1 cellular context compared by ENCODE assay signal in genomic region chr6:26576929-26577719, GRCh38.
TF ChIP-seq lines count a peak whose summit lies in the region.

No MANE protein-coding gene starts in this region.

TF ChIP-seq in K562, 482 proteins besides CTCF, POLR2A, EP300 and RAD21 (continued from another document and continues in another):
- no peak for TF ChIP-seq HOMEZ (CRISPR knock-in tag; IDR thresholded peaks at IDR 0.05)
- TF ChIP-seq EGR1 (conservative IDR thresholded peaks at IDR 0.05), result peak; percentile 89
- TF ChIP-seq ETV1 (tag; conservative IDR thresholded peaks at IDR 0.05; ENCODE audit: low read depth), result no peak; the same call in 1 of the 2 replicates
- no peak for TF ChIP-seq SFPQ (IDR thresholded peaks at IDR 0.05; ENCODE audit: low read depth, low read length)
- no peak for TF ChIP-seq JUNB (CRISPR knock-in tag; conservative IDR thresholded peaks at IDR 0.05)
- TF ChIP-seq MTA3 (IDR thresholded peaks at IDR 0.05; ENCODE audit: borderline replicate concordance), result no peak
- TF ChIP-seq ZBTB8A (IDR thresholded peaks at IDR 0.05; ENCODE audit: partially characterized antibody), result peak; percentile 88
- TF ChIP-seq TAF7 (tag; IDR thresholded peaks at IDR 0.05), result no peak
- peak; percentile 95; the same call in 1 of the 2 replicates for TF ChIP-seq FOXP1 (CRISPR knock-in tag; IDR thresholded peaks at IDR 0.05)
- TF ChIP-seq DLX4 (CRISPR knock-in tag; IDR thresholded peaks at IDR 0.05), result no peak
- no peak for TF ChIP-seq DIDO1 (tag; IDR thresholded peaks at IDR 0.05; ENCODE audit: low read depth)
- TF ChIP-seq CBX3 (IDR thresholded peaks at IDR 0.05; ENCODE audit: borderline replicate concordance in 1 of 2, low read length in 2 of 2), result no peak
- no peak for TF ChIP-seq HSF4 (CRISPR knock-in tag; IDR thresholded peaks at IDR 0.05; ENCODE audit: borderline replicate concordance)
- peak; percentile 38; the same call in 1 of the 2 replicates for TF ChIP-seq ZKSCAN1 (IDR thresholded peaks at IDR 0.05; ENCODE audit: low read depth, low read length)
- TF ChIP-seq WHSC1 (IDR thresholded peaks at IDR 0.05; ENCODE audit: low read length), result no peak
- TF ChIP-seq ZNF146 (CRISPR knock-in tag; IDR thresholded peaks at IDR 0.05; ENCODE audit: unreplicated experiment), result no peak
- TF ChIP-seq NR3C1 (CRISPR knock-in tag; IDR thresholded peaks at IDR 0.05), result no peak
- peak; percentile 38 for TF ChIP-seq MEIS2 (IDR thresholded peaks at IDR 0.05; ENCODE audit: partially characterized antibody)
- no peak; the same call in 1 of the 2 replicates for TF ChIP-seq NR2C1 (IDR thresholded peaks at IDR 0.05)
- TF ChIP-seq NR2C1 (tag; IDR thresholded peaks at IDR 0.05), result no peak
- TF ChIP-seq ZNF311 (CRISPR knock-in tag; IDR thresholded peaks at IDR 0.05), result 0 out of 2 replicates have a peak, but pooled peaks have one; percentile 8
- TF ChIP-seq MTA2 (IDR thresholded peaks at IDR 0.05; ENCODE audit: low read depth), result no peak
- TF ChIP-seq ZNF274 (IDR thresholded peaks at IDR 0.05; ENCODE audit: borderline replicate concordance, low read depth, low read length), result no peak
- no peak for TF ChIP-seq CLOCK (CRISPR knock-in tag; IDR thresholded peaks at IDR 0.05; ENCODE audit: borderline replicate concordance)
- peak; percentile 78; the same call in 1 of the 2 replicates for TF ChIP-seq ZNF253 (CRISPR knock-in tag; conservative IDR thresholded peaks at IDR 0.05)
- peak; percentile 80 for TF ChIP-seq ATF6 (CRISPR knock-in tag; IDR thresholded peaks at IDR 0.05)
- no peak for TF ChIP-seq ID3 (CRISPR knock-in tag; IDR thresholded peaks at IDR 0.05)
- TF ChIP-seq ID3 (tag; IDR thresholded peaks at IDR 0.05), result no peak
- TF ChIP-seq PURB (CRISPR knock-in tag; IDR thresholded peaks at IDR 0.05; ENCODE audit: low read depth), result no peak
- TF ChIP-seq RNF2 (IDR thresholded peaks at IDR 0.05), result peak; percentile 68
- TF ChIP-seq STAG1 (CRISPR knock-in tag; IDR thresholded peaks at IDR 0.05; ENCODE audit: borderline replicate concordance), result no peak
- peak; percentile 43; the same call in 1 of the 2 replicates for TF ChIP-seq ZNF24 (IDR thresholded peaks at IDR 0.05)
- no peak for TF ChIP-seq HMGN3 (IDR thresholded peaks at IDR 0.05; ENCODE audit: borderline replicate concordance, extremely low read depth, insufficient read length, low read depth, low read length)
- no peak for TF ChIP-seq ZNF316 (IDR thresholded peaks at IDR 0.05)
- peak; percentile 97 for TF ChIP-seq BRD9 (IDR thresholded peaks at IDR 0.05; ENCODE audit: low read depth, partially characterized antibody)
- no peak for TF ChIP-seq CUX1 (CRISPR knock-in tag; IDR thresholded peaks at IDR 0.05)
- TF ChIP-seq TFAP4 (CRISPR knock-in tag; IDR thresholded peaks at IDR 0.05; ENCODE audit: borderline replicate concordance), result no peak; the same call in 1 of the 2 replicates
- no peak for TF ChIP-seq ZNF444 (CRISPR knock-in tag; IDR thresholded peaks at IDR 0.05)
- no peak for TF ChIP-seq ZNF12 (CRISPR knock-in tag; IDR thresholded peaks at IDR 0.05)
- peak; percentile 42 for TF ChIP-seq PHF20 (IDR thresholded peaks at IDR 0.05; ENCODE audit: partially characterized antibody)
- TF ChIP-seq FOXP4 (CRISPR knock-in tag; IDR thresholded peaks at IDR 0.05; ENCODE audit: borderline replicate concordance), result peak; percentile 95; the same call in 1 of the 2 replicates
- TF ChIP-seq CGGBP1 (CRISPR knock-in tag; IDR thresholded peaks at IDR 0.05), result no peak
- peak; percentile 45; the same call in 1 of the 2 replicates for TF ChIP-seq MYC (IDR thresholded peaks at IDR 0.05; ENCODE audit: low read depth, low read length)
- 0 out of 2 replicates have a peak, but pooled peaks have one; percentile 4 for TF ChIP-seq MYC (CRISPR knock-in tag; IDR thresholded peaks at IDR 0.05; ENCODE audit: borderline replicate concordance, low read depth)
- peak in 1 of 2 experiments; percentile 39; a peak in 2 of 4 replicates for TF ChIP-seq MNT (conservative IDR thresholded peaks at IDR 0.05)
